Comparison of ENCODE assay signal across 11 cellular contexts in the genomic region with DNA sequence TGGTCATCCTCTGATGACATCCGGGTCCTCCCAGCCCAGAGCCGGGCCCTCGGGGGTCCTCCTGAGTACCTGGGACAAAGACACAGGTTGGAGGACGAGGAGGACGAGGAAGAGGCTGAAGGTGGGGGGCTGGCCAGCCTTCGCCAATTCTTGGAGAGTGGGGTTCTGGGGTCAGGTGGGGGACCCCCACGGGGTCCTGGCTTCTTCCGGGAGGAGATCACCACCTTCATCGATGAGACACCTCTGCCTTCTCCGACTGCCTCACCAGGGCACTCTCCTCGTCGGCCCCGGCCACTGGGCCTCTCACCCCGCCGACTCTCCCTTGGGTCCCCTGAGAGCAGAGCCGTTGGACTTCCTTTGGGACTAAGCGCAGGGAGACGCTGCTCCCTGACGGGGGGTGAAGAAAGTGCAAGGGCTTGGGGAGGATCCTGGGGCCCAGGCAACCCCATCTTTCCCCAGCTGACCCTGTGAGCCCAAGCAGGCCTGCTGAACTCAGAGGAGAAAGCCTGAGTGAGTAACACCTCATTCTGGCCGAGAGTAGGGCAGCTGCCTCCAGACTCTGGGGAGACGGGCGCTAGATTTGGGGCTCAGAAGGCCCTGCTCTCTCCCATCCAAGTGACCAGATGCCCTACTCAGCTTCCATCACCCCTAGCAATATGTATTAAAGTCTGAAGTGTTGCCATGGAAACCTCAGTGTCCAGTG. TPM values are rescaled to one million over a fixed set of nuclear protein-coding genes. Genes with fewer than 3 reads are reported as not detected.
A peak's percentile ranks its signal among the peaks of the same experiment; 100 is the strongest.
DNase-seq lines count a peak whose midpoint lies in the region; FAIRE-seq and TF ChIP-seq lines count a peak whose summit lies in the region.
"Had no signal": no experiment of that assay in that cellular context is flagged by ENCODE, and none has a peak within 500 bp of the region (broad histone marks: within the 10 kb centered on the region; RNA-seq: fewer than 3 reads in every experiment).

No MANE protein-coding gene starts in this region.

- no peaks in the 10 kb centered on the region for H3K79me2 ChIP-seq in keratinocyte (ENCODE audit: control insufficient read depth, insufficient read depth, low read length)

- H4K20me1 ChIP-seq in keratinocyte (ENCODE audit: control insufficient read depth, extremely low read depth, insufficient read depth, low read length) = no peaks in the 10 kb centered on the region

- H3K36me3 ChIP-seq in keratinocyte (ENCODE audit: control insufficient read depth in 2 of 2, extremely low read depth in 1 of 2, insufficient read depth in 2 of 2, low read length in 2 of 2) (no peaks in the 10 kb centered on the region), testis (ENCODE audit: low read depth, missing control alignments) (no peaks in the 10 kb centered on the region)
- H3K36me3 ChIP-seq: upper lobe of right lung had no signal

- H3K27ac ChIP-seq in keratinocyte (ENCODE audit: control insufficient read depth, insufficient read depth, low read length) = no peak overlapping the region
- peak overlapping the region; percentile 65 to 72 for H3K27ac ChIP-seq in testis
- H3K27ac ChIP-seq: upper lobe of right lung had no signal

- peaks cover 20% of the 10 kb centered on the region for H3K4me1 Mint-ChIP-seq in activated naive CD4-positive, alpha-beta T cell treated with anti-CD3 and anti-CD28 coated beads for 36 hours (ENCODE audit: low read depth)
- peaks cover 20% of the 10 kb centered on the region for H3K4me1 Mint-ChIP-seq in activated CD4-positive, alpha-beta memory T cell treated with anti-CD3 and anti-CD28 coated beads, Interleukin-2, amount 10 ng/mL, durations not matched to agents 7 days and 5 days

- H3K27me3 ChIP-seq in keratinocyte (ENCODE audit: control insufficient read depth, extremely low read depth, insufficient read depth, low read length) = peaks cover 70% of the 10 kb centered on the region
- H3K27me3 ChIP-seq in testis = no peaks in the 10 kb centered on the region
- H3K27me3 ChIP-seq: upper lobe of right lung had no signal

- H3K4me1 ChIP-seq in keratinocyte (ENCODE audit: control insufficient read depth, extremely low read depth, insufficient read depth, low read length) = peaks cover 12% of the 10 kb centered on the region
- H3K4me1 ChIP-seq in testis = peaks cover 14% of the 10 kb centered on the region

- H3K27me3 Mint-ChIP-seq in activated naive CD4-positive, alpha-beta T cell treated with anti-CD3 and anti-CD28 coated beads for 36 hours (ENCODE audit: low read depth) = peaks cover 19% of the 10 kb centered on the region
- H3K27me3 Mint-ChIP-seq in activated CD4-positive, alpha-beta memory T cell treated with anti-CD3 and anti-CD28 coated beads, Interleukin-2, amount 10 ng/mL, durations not matched to agents 7 days and 5 days = peaks cover 80% of the 10 kb centered on the region

- H3K4me3 ChIP-seq in keratinocyte (ENCODE audit: control insufficient read depth in 2 of 3, extremely low read depth in 1 of 3, insufficient read depth in 2 of 3, low read depth in 1 of 3, low read length in 3 of 3) (no peak overlapping the region), testis (no peak overlapping the region)
- H3K4me3 ChIP-seq: upper lobe of right lung had no signal

- no peak for TF ChIP-seq POLR2A in testis (IDR thresholded peaks at IDR 0.05)

- no peak overlapping the region for H3K27ac Mint-ChIP-seq in activated naive CD4-positive, alpha-beta T cell treated with anti-CD3 and anti-CD28 coated beads for 36 hours
- no peak overlapping the region for H3K27ac Mint-ChIP-seq in activated CD4-positive, alpha-beta memory T cell treated with anti-CD3 and anti-CD28 coated beads, Interleukin-2, amount 10 ng/mL, durations not matched to agents 7 days and 5 days

- H3K9me3 ChIP-seq in keratinocyte (ENCODE audit: control insufficient read depth, low read depth, low read length) (no peaks in the 10 kb centered on the region), testis (no peaks in the 10 kb centered on the region)
- H3K9me3 ChIP-seq: upper lobe of right lung had no signal

- FAIRE-seq in keratinocyte (lab: Jason Lieb, UNC) = no peak
- FAIRE-seq: colon, islet of Langerhans had no signal

- dilution Hi-C loops in keratinocyte (cut with MboI; ENCODE audit: extremely low pct_ligation_motif_present, low sequenced_read_pairs) = no loop called here

- no peaks in the 10 kb centered on the region for H3K36me3 Mint-ChIP-seq in activated naive CD4-positive, alpha-beta T cell treated with anti-CD3 and anti-CD28 coated beads for 36 hours (ENCODE audit: low read depth)
- no peaks in the 10 kb centered on the region for H3K36me3 Mint-ChIP-seq in activated CD4-positive, alpha-beta memory T cell treated with anti-CD3 and anti-CD28 coated beads, Interleukin-2, amount 10 ng/mL, durations not matched to agents 7 days and 5 days (ENCODE audit: low read depth)

- in situ Hi-C loops in G401 (cut with HindIII; ENCODE audit: low sequenced_read_pairs) = no loop called here

- WGBS in testis, 2 donors = 66 to 81% methylated on average over 14 to 22 of the region's 22 CpGs

- peak overlapping the region; percentile 35 for H2AFZ ChIP-seq in keratinocyte (ENCODE audit: control insufficient read depth, low read length)

- TF ChIP-seq CTCF in keratinocyte (optimal IDR thresholded peaks at IDR 0.05 in 1 of 3, IDR thresholded peaks at IDR 0.05 in 1 of 3, conservative IDR thresholded peaks at IDR 0.05 in 1 of 3; ENCODE audit: extremely low read depth in 1 of 3, insufficient read depth in 2 of 3, low read length in 3 of 3) (no peak), testis (IDR thresholded peaks at IDR 0.05) (no peak)

- DNase-seq in activated naive CD4-positive, alpha-beta T cell treated with anti-CD3 and anti-CD28 coated beads for 36 hours = no peak
- DNase-seq in activated naive CD4-positive, alpha-beta T cell treated with Interleukin-2 at 50 U/mL for 16 hours = no peak
- DNase-seq in activated CD4-positive, alpha-beta memory T cell treated with anti-CD3 and anti-CD28 coated beads, Interleukin-2, amount 10 ng/mL, durations not matched to agents 7 days and 5 days = no peak
- DNase-seq in keratinocyte (ENCODE audit: low read depth, low spot score) = no peak
- DNase-seq in testis = no peak
- no peak for DNase-seq in NCI-H1930 (lab: John Stamatoyannopoulos, UW)
- no peak for DNase-seq in G401 (ENCODE audit: low spot score)
- no peak for DNase-seq in HUDEP-2 (lab: John Stamatoyannopoulos, UW; ENCODE audit: unreplicated experiment in 76 of 76)

- CTCF ChIA-PET in activated naive CD4-positive, alpha-beta T cell treated with anti-CD3 and anti-CD28 coated beads for 36 hours (lab: Charles Lee) = interaction anchor here (0.6 to 11.7 kb wide), 16 partner anchors 9 to 257 kb away, joined by 3 to 166 read pairs (median 12); partner anchors contain the start of genes CD4, CDCA3, COPS7A and MLF2
- CTCF ChIA-PET in activated CD4-positive, alpha-beta memory T cell treated with anti-CD3 and anti-CD28 coated beads, Interleukin-2, amount 10 ng/mL, durations not matched to agents 7 days and 5 days (lab: Charles Lee) = interaction anchor here (0.6 to 4.9 kb wide), 12 partner anchors 9 to 205 kb away, joined by 3 to 48 read pairs (median 3); partner anchors contain the start of genes CD4, COPS7A, MLF2 and SPSB2

- POLR2A ChIA-PET in activated CD4-positive, alpha-beta memory T cell treated with anti-CD3 and anti-CD28 coated beads, Interleukin-2, amount 10 ng/mL, durations not matched to agents 7 days and 5 days (lab: Charles Lee) = interaction anchor here (1.4 to 7.2 kb wide), 5 partner anchors 13 to 74 kb away, joined by 3 to 33 read pairs (median 7); partner anchors contain the start of genes CDCA3, GNB3, MLF2 and USP5

- peak overlapping the region; percentile 33 for H3K4me3 Mint-ChIP-seq in activated naive CD4-positive, alpha-beta T cell treated with anti-CD3 and anti-CD28 coated beads for 36 hours
- peak overlapping the region; percentile 10 for H3K4me3 Mint-ChIP-seq in activated CD4-positive, alpha-beta memory T cell treated with anti-CD3 and anti-CD28 coated beads, Interleukin-2, amount 10 ng/mL, durations not matched to agents 7 days and 5 days

- intact Hi-C loops in activated naive CD4-positive, alpha-beta T cell treated with anti-CD3 and anti-CD28 coated beads for 36 hours (cut with micrococcal nuclease) = loop anchor here (2.0 to 5.0 kb wide), 3 partner anchors 46 to 260 kb away; partner anchors contain the start of genes NOP2, PTMS and SPSB2
- intact Hi-C loops in testis (cut with DNase I; ENCODE audit: low total_unique reads) = loop anchor here (10.0 kb wide), 1 partner anchor 52 kb away; the partner anchor contains the start of gene LAG3

- no peak overlapping the region for H3K9ac ChIP-seq in keratinocyte (ENCODE audit: control insufficient read depth, extremely low read depth, insufficient read depth, low read length)

- H3K4me2 ChIP-seq in keratinocyte (ENCODE audit: control insufficient read depth, extremely low read depth, insufficient read depth, low read depth, low read length) = no peak overlapping the region

- H3K9me3 Mint-ChIP-seq in activated naive CD4-positive, alpha-beta T cell treated with anti-CD3 and anti-CD28 coated beads for 36 hours = no peaks in the 10 kb centered on the region
- no peaks in the 10 kb centered on the region for H3K9me3 Mint-ChIP-seq in activated CD4-positive, alpha-beta memory T cell treated with anti-CD3 and anti-CD28 coated beads, Interleukin-2, amount 10 ng/mL, durations not matched to agents 7 days and 5 days

- H3K9me1 ChIP-seq in keratinocyte (ENCODE audit: control insufficient read depth, extremely low read depth, insufficient read depth, low read length) = no peaks in the 10 kb centered on the region

RNA-seq across cellular contexts. Expression of gene P3H3, which starts 1.3 kb away (rescaled TPM):
- 1 to 10 TPM; 1.9 to 2.0 TPM for total RNA-seq in activated naive CD4-positive, alpha-beta T cell treated with anti-CD3 and anti-CD28 coated beads for 36 hours
- total RNA-seq in activated CD4-positive, alpha-beta memory T cell treated with anti-CD3 and anti-CD28 coated beads, Interleukin-2, amount 10 ng/mL, durations not matched to agents 7 days and 5 days = under 1 TPM; 0.18 to 0.68 TPM
- 3.9 to 5.7 TPM (median 4.2 TPM) in 3 replicates for polyA plus RNA-seq in keratinocyte
- polyA plus RNA-seq in keratinocyte (2011; ENCODE audit: low read depth) = 1.6 TPM
- 1.2 and 3.1 TPM in 2 replicates for polyA plus RNA-seq in keratinocyte (2011; cell fraction: cytosol; rRNA removed)
- 8.5 and 10.8 TPM in 2 replicates for polyA plus RNA-seq in keratinocyte (2011; cell fraction: nucleus; rRNA removed)
- 3.0 and 9.1 TPM in 2 replicates for polyA plus RNA-seq in keratinocyte (2012; ENCODE audit: low replicate concordance)
- polyA minus RNA-seq in keratinocyte = 3.7 to 7.5 TPM (median 3.9 TPM) in 3 replicates
- 3.5 TPM for polyA minus RNA-seq in keratinocyte (2011; cell fraction: cytosol; rRNA and poly(A)+ RNA removed)
- 7.2 and 7.4 TPM in 2 replicates for polyA minus RNA-seq in keratinocyte (2011; cell fraction: nucleus; rRNA and poly(A)+ RNA removed)
- total RNA-seq in testis = 10 to 100 TPM; 13.1 to 18.8 TPM
- 19.2 TPM for polyA plus RNA-seq in testis (ENCODE audit: insufficient read depth, low read depth, low replicate concordance)
- 56.4 and 70.5 TPM in 2 replicates for total RNA-seq in G401 (2014; rRNA removed; shearing (Covaris generic))

RNA-seq across cellular contexts. Expression of gene GPR162, which starts 5.3 kb away (rescaled TPM):
- total RNA-seq in activated naive CD4-positive, alpha-beta T cell treated with anti-CD3 and anti-CD28 coated beads for 36 hours = under 1 TPM in 1 of 2 experiments, not detected in 1; 0.24 TPM
- not detected for total RNA-seq in activated CD4-positive, alpha-beta memory T cell treated with anti-CD3 and anti-CD28 coated beads, Interleukin-2, amount 10 ng/mL, durations not matched to agents 7 days and 5 days
- polyA plus RNA-seq in keratinocyte (0.05 to 0.10 TPM (median 0.09 TPM) in 3 replicates), testis (ENCODE audit: insufficient read depth, low read depth, low replicate concordance) (1.8 TPM)
- polyA plus RNA-seq in keratinocyte (2011; ENCODE audit: low read depth) = not detected
- not detected in 2 replicates for polyA plus RNA-seq in keratinocyte (2011; cell fraction: cytosol; rRNA removed)
- polyA plus RNA-seq in keratinocyte (2011; cell fraction: nucleus; rRNA removed) = 0.14 TPM in 1 of 2 replicates, not detected in the other
- 0.10 TPM in 1 of 2 replicates, not detected in the other for polyA plus RNA-seq in keratinocyte (2012; ENCODE audit: low replicate concordance)
- polyA minus RNA-seq in keratinocyte = not detected in 3 replicates
- not detected for polyA minus RNA-seq in keratinocyte (2011; cell fraction: cytosol; rRNA and poly(A)+ RNA removed)
- not detected in 2 replicates for polyA minus RNA-seq in keratinocyte (2011; cell fraction: nucleus; rRNA and poly(A)+ RNA removed)
- 1 to 10 TPM in 1 of 2 donors, under 1 TPM in 1; 0.94 to 2.2 TPM for total RNA-seq in testis
- 37.7 and 59.0 TPM in 2 replicates for total RNA-seq in G401 (2014; rRNA removed; shearing (Covaris generic))

RNA-seq across cellular contexts. Expression of gene GNB3, which starts 13.8 kb away (rescaled TPM):
- under 1 TPM; 0.48 to 0.54 TPM for total RNA-seq in activated naive CD4-positive, alpha-beta T cell treated with anti-CD3 and anti-CD28 coated beads for 36 hours
- total RNA-seq in activated CD4-positive, alpha-beta memory T cell treated with anti-CD3 and anti-CD28 coated beads, Interleukin-2, amount 10 ng/mL, durations not matched to agents 7 days and 5 days = not detected
- polyA plus RNA-seq in keratinocyte = 0.41 to 0.94 TPM (median 0.80 TPM) in 3 replicates
- polyA plus RNA-seq in keratinocyte (2011; ENCODE audit: low read depth) = not detected
- 0.16 TPM in 2 replicates for polyA plus RNA-seq in keratinocyte (2011; cell fraction: cytosol; rRNA removed)
- 4.2 and 5.9 TPM in 2 replicates for polyA plus RNA-seq in keratinocyte (2011; cell fraction: nucleus; rRNA removed)
- polyA plus RNA-seq in keratinocyte (2012; ENCODE audit: low replicate concordance) = 0.44 and 0.77 TPM in 2 replicates
- 0.64 to 0.98 TPM (median 0.89 TPM) in 3 replicates for polyA minus RNA-seq in keratinocyte
- not detected for polyA minus RNA-seq in keratinocyte (2011; cell fraction: cytosol; rRNA and poly(A)+ RNA removed)
- polyA minus RNA-seq in keratinocyte (2011; cell fraction: nucleus; rRNA and poly(A)+ RNA removed) = 0.93 and 1.3 TPM in 2 replicates
- 1 to 10 TPM; 4.8 to 5.0 TPM for total RNA-seq in testis
- polyA plus RNA-seq in testis (ENCODE audit: insufficient read depth, low read depth, low replicate concordance) = 1.6 TPM
- 0.25 and 3.8 TPM in 2 replicates for total RNA-seq in G401 (2014; rRNA removed; shearing (Covaris generic))

RNA-seq across cellular contexts. Expression of gene CDCA3, which starts 24.2 kb away (rescaled TPM):
- 100 to 1,000 TPM; 106 to 108 TPM for total RNA-seq in activated naive CD4-positive, alpha-beta T cell treated with anti-CD3 and anti-CD28 coated beads for 36 hours
- total RNA-seq in activated CD4-positive, alpha-beta memory T cell treated with anti-CD3 and anti-CD28 coated beads, Interleukin-2, amount 10 ng/mL, durations not matched to agents 7 days and 5 days = 100 to 1,000 TPM in 1 of 2 experiments, 10 to 100 TPM in 1; 96.5 to 101 TPM
- polyA plus RNA-seq in keratinocyte (2.1 to 16.9 TPM (median 15.0 TPM) in 3 replicates), testis (ENCODE audit: insufficient read depth, low read depth, low replicate concordance) (81.7 TPM)
- 0.62 TPM for polyA plus RNA-seq in keratinocyte (2011; ENCODE audit: low read depth)
- 3.6 and 4.7 TPM in 2 replicates for polyA plus RNA-seq in keratinocyte (2011; cell fraction: cytosol; rRNA removed)
- polyA plus RNA-seq in keratinocyte (2011; cell fraction: nucleus; rRNA removed) = 7.3 and 8.3 TPM in 2 replicates
- 0.55 and 15.7 TPM in 2 replicates for polyA plus RNA-seq in keratinocyte (2012; ENCODE audit: low replicate concordance)
- polyA minus RNA-seq in keratinocyte = 3.0 to 10.4 TPM (median 7.5 TPM) in 3 replicates
- polyA minus RNA-seq in keratinocyte (2011; cell fraction: cytosol; rRNA and poly(A)+ RNA removed) = 22.4 TPM
- polyA minus RNA-seq in keratinocyte (2011; cell fraction: nucleus; rRNA and poly(A)+ RNA removed) = 5.0 and 9.8 TPM in 2 replicates
- total RNA-seq in testis = 10 to 100 TPM; 27.5 to 43.5 TPM
- total RNA-seq in G401 (2014; rRNA removed; shearing (Covaris generic)) = 84.2 and 103 TPM in 2 replicates

RNA-seq across cellular contexts. Expression of gene USP5, which starts 25.1 kb away (rescaled TPM):
- 100 to 1,000 TPM; 115 to 123 TPM for total RNA-seq in activated naive CD4-positive, alpha-beta T cell treated with anti-CD3 and anti-CD28 coated beads for 36 hours
- total RNA-seq in activated CD4-positive, alpha-beta memory T cell treated with anti-CD3 and anti-CD28 coated beads, Interleukin-2, amount 10 ng/mL, durations not matched to agents 7 days and 5 days = 100 to 1,000 TPM in 1 of 2 experiments, 10 to 100 TPM in 1; 91.4 to 109 TPM
- 58.3 to 84.1 TPM (median 67.2 TPM) in 3 replicates for polyA plus RNA-seq in keratinocyte
- 31.2 TPM for polyA plus RNA-seq in keratinocyte (2011; ENCODE audit: low read depth)
- polyA plus RNA-seq in keratinocyte (2011; cell fraction: cytosol; rRNA removed) = 42.8 and 66.5 TPM in 2 replicates
- 94.0 and 116 TPM in 2 replicates for polyA plus RNA-seq in keratinocyte (2011; cell fraction: nucleus; rRNA removed)
- 44.4 and 76.0 TPM in 2 replicates for polyA plus RNA-seq in keratinocyte (2012; ENCODE audit: low replicate concordance)
- 122 to 148 TPM (median 148 TPM) in 3 replicates for polyA minus RNA-seq in keratinocyte
- polyA minus RNA-seq in keratinocyte (2011; cell fraction: cytosol; rRNA and poly(A)+ RNA removed) = 95.2 TPM
- 67.8 and 83.2 TPM in 2 replicates for polyA minus RNA-seq in keratinocyte (2011; cell fraction: nucleus; rRNA and poly(A)+ RNA removed)
- 10 to 100 TPM; 96.1 to 97.5 TPM for total RNA-seq in testis
- 154 TPM for polyA plus RNA-seq in testis (ENCODE audit: insufficient read depth, low read depth, low replicate concordance)
- total RNA-seq in G401 (2014; rRNA removed; shearing (Covaris generic)) = 137 and 156 TPM in 2 replicates

Comparison
In these comparisons a context has a peak if more than half of its experiments do, and no peak if none do; other contexts are left out.
1. RNA of gene P3H3, which starts 1.3 kb away (total RNA-seq): 56.4 to 70.5 TPM in G401 and 13.1 to 18.8 TPM in testis; 1.9 to 2.0 TPM in activated naive CD4-positive, alpha-beta T cell treated with anti-CD3 and anti-CD28 coated beads for 36 hours and 0.18 to 0.68 TPM in activated CD4-positive, alpha-beta memory T cell treated with anti-CD3 and anti-CD28 coated beads, Interleukin-2, amount 10 ng/mL, durations not matched to agents 7 days and 5 days; every median in the first group is over 4 times any median in the second.
2. RNA of gene GPR162, which starts 5.3 kb away (total RNA-seq): 37.7 to 59.0 TPM in G401; 0.94 to 2.2 TPM in testis, 0.24 TPM in activated naive CD4-positive, alpha-beta T cell treated with anti-CD3 and anti-CD28 coated beads for 36 hours and not detected in activated CD4-positive, alpha-beta memory T cell treated with anti-CD3 and anti-CD28 coated beads, Interleukin-2, amount 10 ng/mL, durations not matched to agents 7 days and 5 days; every median in the first group is over 10 times any median in the second.